ENCODE assay signal across 14 cellular contexts in the genomic region with DNA sequence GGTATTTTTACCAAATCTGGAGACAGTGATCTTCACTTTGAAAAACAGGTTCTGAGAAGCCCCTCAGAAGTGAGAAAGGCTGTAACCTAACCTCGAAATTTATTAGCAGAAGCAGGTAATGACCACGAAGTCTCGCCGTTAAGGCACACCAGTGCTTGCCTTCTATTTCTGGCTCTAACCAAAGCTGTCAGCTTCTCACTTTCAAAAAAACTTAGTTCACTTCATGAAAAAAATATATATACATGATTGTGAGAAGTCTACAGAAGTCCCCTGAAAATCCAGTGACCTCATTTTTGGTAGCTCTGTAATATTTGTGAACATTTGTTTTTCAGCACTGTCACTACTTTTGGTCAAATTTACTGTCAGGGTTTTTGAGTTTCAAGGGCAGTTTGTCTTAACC. TPM values are rescaled to one million over a fixed set of nuclear protein-coding genes. Genes with fewer than 3 reads are reported as not detected.
DNase-seq lines count a peak whose midpoint lies in the region; ATAC-seq and TF ChIP-seq lines count a peak whose summit lies in the region.
"Had no signal": no experiment of that assay in that cellular context is flagged by ENCODE, and none has a peak within 500 bp of the region (broad histone marks: within the 10 kb centered on the region; RNA-seq: fewer than 3 reads in every experiment).

No MANE protein-coding gene starts in this region.

- no peak overlapping the region for H3K27ac Mint-ChIP-seq in T-helper 2 cell treated with Interferon-gamma antibody and Interleukin-4, amounts not matched to agents 5 μg/mL and 100 μg/mL, for 36 hours
- H3K27ac Mint-ChIP-seq in activated CD4-positive, alpha-beta T cell treated with anti-CD3 and anti-CD28 coated beads, Interleukin-2, amount 10 ng/mL, durations not matched to agents 24 days and 14 days, result no peak overlapping the region
- H3K27ac Mint-ChIP-seq: activated CD4-positive, alpha-beta T cell treated with anti-CD3 and anti-CD28 coated beads for 36 hours; activated naive CD4-positive, alpha-beta T cell treated with anti-CD3 and anti-CD28 coated beads, Interleukin-2, amount 50 U/mL, for 72 hours had no signal

- peaks cover 10% of the 10 kb centered on the region for H3K4me1 Mint-ChIP-seq in T-helper 2 cell treated with Interferon-gamma antibody and Interleukin-4, amounts not matched to agents 5 μg/mL and 100 μg/mL, for 36 hours (ENCODE audit: low read depth)
- peaks cover 15% of the 10 kb centered on the region for H3K4me1 Mint-ChIP-seq in activated CD4-positive, alpha-beta T cell treated with anti-CD3 and anti-CD28 coated beads, Interleukin-2, amount 10 ng/mL, durations not matched to agents 24 days and 14 days

- H3K27me3 Mint-ChIP-seq in T-helper 2 cell treated with Interferon-gamma antibody and Interleukin-4, amounts not matched to agents 5 μg/mL and 100 μg/mL, for 36 hours (ENCODE audit: low read depth), result peaks cover 9% of the 10 kb centered on the region
- peaks cover 3% of the 10 kb centered on the region for H3K27me3 Mint-ChIP-seq in activated CD4-positive, alpha-beta T cell treated with anti-CD3 and anti-CD28 coated beads, Interleukin-2, amount 10 ng/mL, durations not matched to agents 24 days and 14 days
- H3K27me3 Mint-ChIP-seq: activated CD4-positive, alpha-beta T cell treated with anti-CD3 and anti-CD28 coated beads for 36 hours had no signal

- DNase-seq in GM06990 (ENCODE audit: extremely low read depth, insufficient read length) (peak; percentile 63), NCI-H69 (lab: John Stamatoyannopoulos, UW) (no peak), DMS 273 (lab: John Stamatoyannopoulos, UW; ENCODE audit: unreplicated experiment) (no peak)
- no peak for DNase-seq in T-helper 2 cell treated with Interferon-gamma antibody and Interleukin-4, amounts not matched to agents 5 μg/mL and 100 μg/mL, for 36 hours (ENCODE audit: low spot score)
- DNase-seq in activated CD4-positive, alpha-beta T cell treated with anti-CD3 and anti-CD28 coated beads, Interleukin-2, amount 10 ng/mL, durations not matched to agents 24 days and 14 days, result no peak
- DNase-seq: activated CD4-positive, alpha-beta T cell treated with anti-CD3 and anti-CD28 coated beads for 36 hours; HCEC 1CT; mesenchymal stem cell; psoas muscle; SHP77 treated with DMSO at 0.1 percent for 48 hours had no signal

- no peaks in the 10 kb centered on the region for H3K27me3 ChIP-seq in GM06990 (replicated peaks; ENCODE audit: control insufficient read depth, insufficient read depth, low read length)

- ATAC-seq in GM19025 (IDR thresholded peaks at IDR 0.05; ENCODE audit: low read depth, unreplicated experiment), result peak; percentile 66
- peak; percentile 53 for ATAC-seq in GM21737 (IDR thresholded peaks at IDR 0.05; ENCODE audit: unreplicated experiment)
- peak; percentile 79 for ATAC-seq in HG03432 (IDR thresholded peaks at IDR 0.05; ENCODE audit: unreplicated experiment)
- ATAC-seq: activated CD4-positive, alpha-beta T cell treated with anti-CD3 and anti-CD28 coated beads for 36 hours; activated naive CD4-positive, alpha-beta T cell treated with anti-CD3 and anti-CD28 coated beads, Interleukin-2, amount 50 U/mL, for 72 hours had no signal

- no peaks in the 10 kb centered on the region for H3K36me3 ChIP-seq in GM06990 (ENCODE audit: control insufficient read depth, insufficient read depth, low read length)

- no peak overlapping the region for H3K4me3 ChIP-seq in GM06990 (replicated peaks; ENCODE audit: low read depth, low read length)
- H3K4me3 ChIP-seq: psoas muscle had no signal

- intact Hi-C loops in activated CD4-positive, alpha-beta T cell treated with anti-CD3 and anti-CD28 coated beads, Interleukin-2, amount 10 ng/mL, durations not matched to agents 24 days and 14 days (cut with micrococcal nuclease), result no loop called here

- no peaks in the 10 kb centered on the region for H3K36me3 Mint-ChIP-seq in T-helper 2 cell treated with Interferon-gamma antibody and Interleukin-4, amounts not matched to agents 5 μg/mL and 100 μg/mL, for 36 hours (ENCODE audit: low read depth)
- H3K36me3 Mint-ChIP-seq in activated CD4-positive, alpha-beta T cell treated with anti-CD3 and anti-CD28 coated beads, Interleukin-2, amount 10 ng/mL, durations not matched to agents 24 days and 14 days (ENCODE audit: low read depth), result no peaks in the 10 kb centered on the region
- H3K36me3 Mint-ChIP-seq: activated naive CD4-positive, alpha-beta T cell treated with anti-CD3 and anti-CD28 coated beads, Interleukin-2, amount 50 U/mL, for 72 hours had no signal

- H3K4me3 Mint-ChIP-seq in T-helper 2 cell treated with Interferon-gamma antibody and Interleukin-4, amounts not matched to agents 5 μg/mL and 100 μg/mL, for 36 hours, result no peak overlapping the region
- no peak overlapping the region for H3K4me3 Mint-ChIP-seq in activated CD4-positive, alpha-beta T cell treated with anti-CD3 and anti-CD28 coated beads, Interleukin-2, amount 10 ng/mL, durations not matched to agents 24 days and 14 days
- H3K4me3 Mint-ChIP-seq: activated CD4-positive, alpha-beta T cell treated with anti-CD3 and anti-CD28 coated beads for 36 hours had no signal

- TF ChIP-seq CTCF in GM06990 (IDR thresholded peaks at IDR 0.05; ENCODE audit: insufficient read depth, low read length, poor library complexity, severe bottlenecking), result no peak

- no peaks in the 10 kb centered on the region for H3K9me3 Mint-ChIP-seq in T-helper 2 cell treated with Interferon-gamma antibody and Interleukin-4, amounts not matched to agents 5 μg/mL and 100 μg/mL, for 36 hours
- no peaks in the 10 kb centered on the region for H3K9me3 Mint-ChIP-seq in activated CD4-positive, alpha-beta T cell treated with anti-CD3 and anti-CD28 coated beads, Interleukin-2, amount 10 ng/mL, durations not matched to agents 24 days and 14 days
- H3K9me3 Mint-ChIP-seq: activated naive CD4-positive, alpha-beta T cell treated with anti-CD3 and anti-CD28 coated beads, Interleukin-2, amount 50 U/mL, for 72 hours had no signal

RNA-seq across cellular contexts. Expression of a gene that starts 19.1 kb away (rescaled TPM):
- 68.5 and 71.3 TPM in 2 replicates for total RNA-seq in activated CD4-positive, alpha-beta T cell treated with anti-CD3 and anti-CD28 coated beads, Interleukin-2, amount 10 ng/mL, durations not matched to agents 24 days and 14 days
